8 cellular contexts compared by ENCODE assay signal in the genomic region with DNA sequence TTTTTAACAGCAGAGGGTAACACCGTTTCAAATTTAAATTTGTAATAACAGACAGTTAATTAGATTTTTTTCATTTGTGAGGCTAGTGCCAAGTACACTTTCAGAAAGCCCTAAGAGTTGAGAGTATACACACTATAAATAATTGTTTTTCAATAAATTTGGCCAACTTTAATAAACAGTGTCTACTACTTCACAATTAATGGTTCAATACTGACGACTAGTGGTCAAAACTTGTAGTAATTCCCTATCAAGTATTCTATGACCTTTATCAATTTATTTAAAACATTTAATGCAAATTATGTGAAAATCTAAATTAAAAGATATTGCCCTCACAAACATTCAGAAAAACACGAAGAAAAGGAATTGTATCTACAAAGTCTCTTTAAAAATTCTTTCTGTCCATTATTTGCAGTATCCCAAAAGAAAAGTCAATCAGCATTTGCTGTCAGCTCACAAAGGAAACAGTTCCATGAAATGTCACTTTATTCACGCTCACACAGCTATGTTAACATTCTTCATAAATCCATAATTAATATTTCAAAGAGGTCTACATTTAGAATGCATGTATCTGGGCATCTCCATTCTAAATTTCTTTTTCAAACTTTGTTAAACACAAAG.
DNase-seq lines count a peak whose midpoint lies in the region; ATAC-seq, FAIRE-seq and TF ChIP-seq lines count a peak whose summit lies in the region.

No MANE protein-coding gene starts in this region.

- H3K9me2 ChIP-seq in HCT116 (ENCODE audit: insufficient read depth) = no peaks in the 10 kb centered on the region

- TF ChIP-seq CTCF in HCT116 (IDR thresholded peaks at IDR 0.05 in 2 of 3, conservative IDR thresholded peaks at IDR 0.05 in 1 of 3; ENCODE audit: borderline replicate concordance in 1 of 3, insufficient read depth in 1 of 3, low read depth in 2 of 3, low read length in 2 of 3) (peak; percentile 35 to 76 (median 39); a peak in 4 of 6 replicates), H1 (IDR thresholded peaks at IDR 0.05; ENCODE audit: control extremely low read depth in 1 of 3, insufficient read depth in 1 of 3, low read depth in 1 of 3, low read length in 3 of 3) (peak in 1 of 3 experiments; percentile 11; a peak in 1 of 4 replicates), osteocyte (IDR thresholded peaks at IDR 0.05) (peak; percentile 74)

- peaks cover 46% of the 10 kb centered on the region for H3K4me1 Mint-ChIP-seq in osteocyte (ENCODE audit: unreplicated experiment)

- H3K4ac ChIP-seq in H1 (replicated peaks; ENCODE audit: insufficient read length, low read depth, low read length) = no peak overlapping the region

- H3K79me2 ChIP-seq in HCT116 (ENCODE audit: insufficient read depth, low read length) (no peaks in the 10 kb centered on the region), H1 (ENCODE audit: control insufficient read depth in 1 of 2, insufficient read depth in 2 of 2, low read length in 2 of 2) (no peaks in the 10 kb centered on the region)

- H3K36me3 ChIP-seq in HCT116 (ENCODE audit: control insufficient read depth in 1 of 2, insufficient read depth in 2 of 2, low read length in 2 of 2) (no peaks in the 10 kb centered on the region), H1 (ENCODE audit: control insufficient read depth in 2 of 4, insufficient read depth in 4 of 4, low read length in 3 of 4) (no peaks in the 10 kb centered on the region)

- H3K4me3 ChIP-seq in HCT116 (replicated peaks in 1 of 2; ENCODE audit: low read depth in 1 of 2, low read length in 2 of 2) = no peak overlapping the region
- no peak overlapping the region for H3K4me3 ChIP-seq in H1 (ENCODE audit: extremely low read depth in 1 of 4, insufficient read depth in 2 of 4, low read depth in 3 of 4, low read length in 4 of 4)

- H2AFZ ChIP-seq in HCT116 (ENCODE audit: low read depth, low read length, poor library complexity, severe bottlenecking) = no peak overlapping the region
- no peak overlapping the region for H2AFZ ChIP-seq in H1 (ENCODE audit: low read length)

- peaks cover 9% of the 10 kb centered on the region for H3K36me3 Mint-ChIP-seq in osteocyte (ENCODE audit: unreplicated experiment)

- BruUV-seq in HCT116 (replicated peaks; lab: Mats Ljungman, UMichigan) = no TSS peak

- H2BK120ac ChIP-seq in H1 (replicated peaks; ENCODE audit: low read depth, low read length) = no peak overlapping the region

- H4K8ac ChIP-seq in H1 (ENCODE audit: extremely low read depth, insufficient read depth, low read length) = no peak overlapping the region

- H3K79me1 ChIP-seq in H1 (ENCODE audit: low read depth, low read length) = no peaks in the 10 kb centered on the region

- H3K27me3 ChIP-seq in HCT116 (ENCODE audit: insufficient read depth, low read length) (no peaks in the 10 kb centered on the region), H1 (replicated peaks in 1 of 4; ENCODE audit: control insufficient read depth in 3 of 4, extremely low read depth in 1 of 4, insufficient read depth in 3 of 4, low read length in 3 of 4) (no peaks in the 10 kb centered on the region)

- peak overlapping the region; percentile 50 for H3K4me3 Mint-ChIP-seq in osteocyte (ENCODE audit: unreplicated experiment)

- H4K5ac ChIP-seq in H1 (ENCODE audit: insufficient read length, low read depth, low read length) = no peak overlapping the region

- POLR2A ChIA-PET in HCT116 (lab: Charles Lee) = no interaction called here
- POLR2A ChIA-PET in H1 (lab: Charles Lee; ENCODE audit: partially characterized antibody) = no interaction called here

- CTCF ChIA-PET in HCT116 (lab: Charles Lee) (interaction anchor here (0.7 to 1.5 kb wide), 3 partner anchors 8 to 636 kb away, joined by 3 to 4 read pairs (median 3); no protein-coding TSS in a partner anchor), H1 (lab: Charles Lee; ENCODE audit: partially characterized antibody) (interaction anchor here (0.6 to 3.5 kb wide), 11 partner anchors 12 to 1916 kb away, joined by 3 to 20 read pairs (median 3); no protein-coding TSS in a partner anchor)

- no peak overlapping the region for H3K14ac ChIP-seq in H1 (ENCODE audit: insufficient read length)

- H3K23ac ChIP-seq in H1 (ENCODE audit: insufficient read length) = no peak overlapping the region

- peak overlapping the region; percentile 73 for H3K27ac Mint-ChIP-seq in osteocyte (ENCODE audit: unreplicated experiment)

- WGBS in H1 (ENCODE audit: extremely low coverage in 1 of 2, insufficient coverage in 1 of 2, insufficient read length in 1 of 2, insufficient replicate concordance in 2 of 2, low coverage in 1 of 2, low lambda C conversion rate in 2 of 2, missing lambda C conversion rate in 1 of 2), 2 experiments = 49% methylated on average over 4 of the region's 4 CpGs; no CpG with 5 or more reads in 1 of the 2 experiments

- H3K23me2 ChIP-seq in H1 (ENCODE audit: low read depth, low read length) = no peaks in the 10 kb centered on the region

- no peak overlapping the region for H3K18ac ChIP-seq in H1 (ENCODE audit: extremely low read depth, low read length)

- intact Hi-C loops in HCT116 (cut with micrococcal nuclease) = loop anchor here (1.0 to 5.0 kb wide), 4 partner anchors 637 to 1892 kb away; no protein-coding TSS in a partner anchor

- peak; percentile 36 for DNase-seq in GM03348 (ENCODE audit: low spot score)
- DNase-seq in HCT116 (ENCODE audit: low read depth, low spot score) = peak; percentile 21
- DNase-seq in NCI-H69 (lab: John Stamatoyannopoulos, UW) = peak; percentile 55
- DNase-seq in H1 (ENCODE audit: low read depth in 1 of 2, low spot score in 2 of 2) = no peak
- no peak for DNase-seq in osteocyte (ENCODE audit: extremely low spot score, unreplicated experiment)
- no peak for DNase-seq in cortex of kidney (lab: John Stamatoyannopoulos, UW)
- no peak for DNase-seq in D341Med (ENCODE audit: low spot score)

- no peak for TF ChIP-seq POLR2A in HCT116 (IDR thresholded peaks at IDR 0.05; ENCODE audit: borderline replicate concordance, extremely low read depth, insufficient read depth, insufficient read length)
- no peak for TF ChIP-seq POLR2A in H1 (IDR thresholded peaks at IDR 0.05; ENCODE audit: control extremely low read depth in 1 of 2, low read depth in 2 of 2, low read length in 2 of 2)

- no peak overlapping the region for H2BK5ac ChIP-seq in H1 (ENCODE audit: low read depth, low read length)

- H2AK5ac ChIP-seq in H1 (ENCODE audit: low read depth, low read length) = no peak overlapping the region

- no peak for TF ChIP-seq EP300 in H1 (IDR thresholded peaks at IDR 0.05; ENCODE audit: borderline replicate concordance in 1 of 2, low read depth in 2 of 2, low read length in 2 of 2)

- TF ChIP-seq RAD21 in HCT116 (IDR thresholded peaks at IDR 0.05; ENCODE audit: low read depth) (peak; percentile 69), H1 (IDR thresholded peaks at IDR 0.05 in 1 of 2, conservative IDR thresholded peaks at IDR 0.05 in 1 of 2; ENCODE audit: low read depth in 2 of 2, low read length in 2 of 2) (peak; percentile 56 to 62)

- no peaks in the 10 kb centered on the region for H3K9me3 ChIP-seq in HCT116 (ENCODE audit: control insufficient read depth in 1 of 2, insufficient read depth in 1 of 2, low read depth in 1 of 2, low read length in 2 of 2)
- H3K9me3 ChIP-seq in H1 (ENCODE audit: insufficient read depth in 2 of 2, low read depth in 1 of 2, low read length in 1 of 2) = no peaks in the 10 kb centered on the region

- RAD21 ChIA-PET in HCT116 (lab: Charles Lee; ENCODE audit: low non-redundant PET in 1 of 2, low total read pairs in 2 of 2, uncharacterized antibody in 2 of 2, unreplicated experiment in 2 of 2) = no interaction called here

- no peak overlapping the region for H3K4me2 ChIP-seq in HCT116 (ENCODE audit: low read length)
- H3K4me2 ChIP-seq in H1 (ENCODE audit: insufficient read depth in 1 of 2, low read depth in 2 of 2, low read length in 2 of 2) = no peak overlapping the region

- H3K4me1 ChIP-seq in HCT116 (ENCODE audit: control insufficient read depth in 1 of 2, insufficient read depth in 2 of 2, low read length in 2 of 2) (no peaks in the 10 kb centered on the region), H1 (replicated peaks in 1 of 4; ENCODE audit: control insufficient read depth in 3 of 4, insufficient read depth in 4 of 4, low read length in 3 of 4) (no peaks in the 10 kb centered on the region)

- H3K9ac ChIP-seq in HCT116 (ENCODE audit: low read length) = no peak overlapping the region
- no peak overlapping the region for H3K9ac ChIP-seq in H1 (replicated peaks in 1 of 4; ENCODE audit: extremely low read depth in 1 of 4, low read depth in 3 of 4, low read length in 3 of 4)

- peak; percentile 58 for ATAC-seq in HCT116
- ATAC-seq in GM19324 (IDR thresholded peaks at IDR 0.05; ENCODE audit: low FRiP score, unreplicated experiment) = no peak

- H3K56ac ChIP-seq in H1 (replicated peaks; ENCODE audit: insufficient read length, low read depth, low read length) = no peak overlapping the region

- FAIRE-seq in H1 (lab: Jason Lieb, UNC) = no peak

- H4K20me1 ChIP-seq in HCT116 (ENCODE audit: insufficient read depth) (no peaks in the 10 kb centered on the region), H1 (replicated peaks in 1 of 2; ENCODE audit: control insufficient read depth in 1 of 2, insufficient read depth in 2 of 2, low read length in 2 of 2) (no peaks in the 10 kb centered on the region)

- no peak overlapping the region for H2BK20ac ChIP-seq in H1 (ENCODE audit: low read length)

- H3K9me3 Mint-ChIP-seq in osteocyte (ENCODE audit: unreplicated experiment) = no peaks in the 10 kb centered on the region

- H2BK15ac ChIP-seq in H1 (ENCODE audit: low read length) = no peak overlapping the region

- no peaks in the 10 kb centered on the region for H3K27me3 Mint-ChIP-seq in osteocyte (ENCODE audit: unreplicated experiment)

- H3K27ac ChIP-seq in HCT116 (ENCODE audit: low read depth, low read length) = no peak overlapping the region
- H3K27ac ChIP-seq in H1 (ENCODE audit: low read depth, low read length) = no peak overlapping the region

- no peak overlapping the region for H2BK12ac ChIP-seq in H1 (ENCODE audit: low read depth, low read length)

- H4K91ac ChIP-seq in H1 (replicated peaks; ENCODE audit: insufficient read length, low read length) = no peak overlapping the region

TF ChIP-seq in HCT116, 20 proteins besides CTCF, POLR2A, EP300 and RAD21 (continues in another document):
- no peak for TF ChIP-seq JUND (IDR thresholded peaks at IDR 0.05)
- TF ChIP-seq, protein P1, sequence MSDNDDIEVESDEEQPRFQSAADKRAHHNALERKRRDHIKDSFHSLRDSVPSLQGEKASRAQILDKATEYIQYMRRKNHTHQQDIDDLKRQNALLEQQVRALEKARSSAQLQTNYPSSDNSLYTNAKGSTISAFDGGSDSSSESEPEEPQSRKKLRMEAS (IDR thresholded peaks at IDR 0.05) = no peak

TF ChIP-seq in H1, 55 proteins besides CTCF, POLR2A, EP300 and RAD21:
- no peak for TF ChIP-seq KDM5A (IDR thresholded peaks at IDR 0.05; ENCODE audit: low read length)
- TF ChIP-seq HDAC2 (IDR thresholded peaks at IDR 0.05; ENCODE audit: borderline replicate concordance in 1 of 2, low read depth in 2 of 2, low read length in 2 of 2) = no peak
- no peak for TF ChIP-seq TBP (IDR thresholded peaks at IDR 0.05; ENCODE audit: low read depth, low read length)
- TF ChIP-seq RFX5 (IDR thresholded peaks at IDR 0.05; ENCODE audit: borderline replicate concordance, low read depth, low read length) = no peak
- no peak for TF ChIP-seq CBX5 (IDR thresholded peaks at IDR 0.05; ENCODE audit: low read depth, low read length)
- no peak for TF ChIP-seq RXRA (IDR thresholded peaks at IDR 0.05; ENCODE audit: insufficient read depth, low read depth, low read length)
TF ChIP-seq in H1: peak in this region for 0.

Comparison
In these comparisons a context has a peak if more than half of its experiments do, and no peak if none do; other contexts are left out.
1. DNase-seq: peak in GM03348 (single experiment), HCT116 (single experiment) and NCI-H69 (single experiment); none in H1 (0 of 2), osteocyte (single experiment), cortex of kidney (single experiment) and D341Med (single experiment).